ENCODE assay signal across 25 cellular contexts in the genomic region with DNA sequence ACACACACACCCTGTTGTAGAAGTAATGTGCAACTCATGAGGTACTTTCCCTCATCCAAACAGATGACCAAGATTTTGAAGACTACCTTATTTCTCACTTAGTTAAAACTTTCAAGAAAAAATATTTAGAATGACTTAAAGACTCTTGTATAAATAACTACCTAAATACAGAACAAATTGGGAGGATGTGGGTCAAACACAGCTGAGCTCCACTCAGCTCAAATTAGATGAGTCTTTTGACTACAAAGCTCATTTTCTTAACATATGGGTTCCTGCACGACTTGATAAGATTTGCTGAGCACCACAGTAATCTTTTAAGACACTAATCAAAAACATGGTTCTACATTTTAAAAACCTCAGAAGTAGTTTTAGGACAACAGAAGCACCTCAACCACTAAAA. TPM values are rescaled to one million over a fixed set of nuclear protein-coding genes. Genes with fewer than 3 reads are reported as not detected.
DNase-seq lines count a peak whose midpoint lies in the region; ATAC-seq, FAIRE-seq and TF ChIP-seq lines count a peak whose summit lies in the region.
"Had no signal": no experiment of that assay in that cellular context is flagged by ENCODE, and none has a peak within 500 bp of the region (broad histone marks: within the 10 kb centered on the region; RNA-seq: fewer than 3 reads in every experiment).

No MANE protein-coding gene starts in this region.

- H3K9me3 ChIP-seq in BLaER1 treated with 17β-estradiol and CSF1 and Interleukin-3, amounts not matched to agents 10 nM and 100 nM (replicated peaks in 1 of 11) = peaks cover 0 to 20% (median 9%) of the 10 kb centered on the region in 11 experiments; a peak in 8 of 22 replicates
- no peaks in the 10 kb centered on the region for H3K9me3 ChIP-seq in esophagus muscularis mucosa
- H3K9me3 ChIP-seq: MG63, tibial nerve had no signal

- peaks cover 7 to 33% (median 20%) of the 10 kb centered on the region in 10 experiments; a peak in 19 of 20 replicates for H3K4me1 ChIP-seq in BLaER1 treated with 17β-estradiol and CSF1 and Interleukin-3, amounts not matched to agents 10 nM and 100 nM
- no peaks in the 10 kb centered on the region for H3K4me1 ChIP-seq in esophagus muscularis mucosa
- H3K4me1 ChIP-seq: tibial nerve had no signal

- no peaks in the 10 kb centered on the region for H3K27me3 Mint-ChIP-seq in T-cell
- H3K27me3 Mint-ChIP-seq in activated naive CD8-positive, alpha-beta T cell treated with anti-CD3 and anti-CD28 coated beads for 36 hours = no peaks in the 10 kb centered on the region

- no peak for TF ChIP-seq EP300 in esophagus muscularis mucosa (IDR thresholded peaks at IDR 0.05)

- no peak for TF ChIP-seq POLR2A in esophagus muscularis mucosa (IDR thresholded peaks at IDR 0.05; ENCODE audit: low read depth)

- no peak for TF ChIP-seq CTCF in D721Med (IDR thresholded peaks at IDR 0.05; ENCODE audit: insufficient read depth, missing control alignments)
- no peak for TF ChIP-seq CTCF in esophagus muscularis mucosa (IDR thresholded peaks at IDR 0.05)

- no peaks in the 10 kb centered on the region for H3K27me3 ChIP-seq in BLaER1 treated with 17β-estradiol and CSF1 and Interleukin-3, amounts not matched to agents 10 nM and 100 nM
- H3K27me3 ChIP-seq in esophagus muscularis mucosa = no peaks in the 10 kb centered on the region
- H3K27me3 ChIP-seq: MG63, tibial nerve had no signal

- H3K4me2 ChIP-seq in BLaER1 treated with 17β-estradiol and CSF1 and Interleukin-3, amounts not matched to agents 10 nM and 100 nM = peak overlapping the region in 7 of 11 experiments; percentile 1 to 54 (median 33); a peak in 10 of 22 replicates

- POLR2A ChIA-PET in T-cell (lab: Charles Lee) = interaction anchor here in 1 of 2 donors (0.9 kb wide), 1 partner anchor 8 kb away, joined by 3 read pairs; no protein-coding TSS in a partner anchor

- no peaks in the 10 kb centered on the region for H3K9me3 Mint-ChIP-seq in T-cell
- H3K9me3 Mint-ChIP-seq in activated naive CD8-positive, alpha-beta T cell treated with anti-CD3 and anti-CD28 coated beads for 36 hours = no peaks in the 10 kb centered on the region
- H3K9me3 Mint-ChIP-seq: activated naive CD4-positive, alpha-beta T cell treated with anti-CD3 and anti-CD28 coated beads, Interleukin-2, amount 50 U/mL, for 72 hours had no signal

- H3K36me3 Mint-ChIP-seq in T-cell = peaks cover 63% of the 10 kb centered on the region
- peaks cover 70% of the 10 kb centered on the region for H3K36me3 Mint-ChIP-seq in activated naive CD8-positive, alpha-beta T cell treated with anti-CD3 and anti-CD28 coated beads for 36 hours

- 67% methylated on average over 1 of the region's 1 CpG for WGBS in esophagus muscularis mucosa

- H3K4me3 ChIP-seq in BLaER1 treated with 17β-estradiol and CSF1 and Interleukin-3, amounts not matched to agents 10 nM and 100 nM = no peak overlapping the region
- no peak overlapping the region for H3K4me3 ChIP-seq in esophagus muscularis mucosa
- H3K4me3 ChIP-seq: MG63, SK-N-MC, tibial nerve had no signal

- ATAC-seq in T-cell (replicated peaks in 1 of 4) (no peak), GM19467 (IDR thresholded peaks at IDR 0.05; ENCODE audit: unreplicated experiment) (no peak), GM19324 (IDR thresholded peaks at IDR 0.05; ENCODE audit: low FRiP score, unreplicated experiment) (no peak)
- ATAC-seq: activated naive CD4-positive, alpha-beta T cell treated with anti-CD3 and anti-CD28 coated beads, Interleukin-2, amount 50 U/mL, for 72 hours had no signal

- no peak overlapping the region for H3K9ac ChIP-seq in BLaER1 treated with 17β-estradiol and CSF1 and Interleukin-3, amounts not matched to agents 10 nM and 100 nM

- intact Hi-C loops in esophagus muscularis mucosa (cut with DNase I) = no loop called here

- peak overlapping the region; percentile 81 to 87 for H3K27ac Mint-ChIP-seq in T-cell
- H3K27ac Mint-ChIP-seq in activated naive CD8-positive, alpha-beta T cell treated with anti-CD3 and anti-CD28 coated beads for 36 hours = peak overlapping the region; percentile 47

- H3K4me3 Mint-ChIP-seq in T-cell = peak overlapping the region in 1 of 3 donors; percentile 16
- no peak overlapping the region for H3K4me3 Mint-ChIP-seq in activated naive CD8-positive, alpha-beta T cell treated with anti-CD3 and anti-CD28 coated beads for 36 hours

- peaks cover 29 to 38% (median 31%) of the 10 kb centered on the region in 3 donors for H3K4me1 Mint-ChIP-seq in T-cell
- peaks cover 54% of the 10 kb centered on the region for H3K4me1 Mint-ChIP-seq in activated naive CD8-positive, alpha-beta T cell treated with anti-CD3 and anti-CD28 coated beads for 36 hours

- CTCF ChIA-PET in T-cell (lab: Charles Lee) = interaction anchor here in 1 of 2 donors (0.5 kb wide), 1 partner anchor 425 kb away, joined by 3 read pairs; no protein-coding TSS in a partner anchor

- no peaks in the 10 kb centered on the region for H3K36me3 ChIP-seq in BLaER1 treated with 17β-estradiol and CSF1 and Interleukin-3, amounts not matched to agents 10 nM and 100 nM
- peaks cover 61 to 90% (median 83%) of the 10 kb centered on the region in 4 donors for H3K36me3 ChIP-seq in esophagus muscularis mucosa

- H4K20me1 ChIP-seq in BLaER1 treated with 17β-estradiol and CSF1 and Interleukin-3, amounts not matched to agents 10 nM and 100 nM = no peaks in the 10 kb centered on the region

- FAIRE-seq in D721Med (lab: Jason Lieb, UNC) = peak; percentile 95
- FAIRE-seq: small intestine had no signal

- no peak for DNase-seq in D721Med (ENCODE audit: insufficient read length, low spot score)
- no peak for DNase-seq in T-cell
- no peak for DNase-seq in activated naive CD8-positive, alpha-beta T cell treated with anti-CD3 and anti-CD28 coated beads for 36 hours
- no peak for DNase-seq in esophagus muscularis mucosa (ENCODE audit: extremely low spot score)
- DNase-seq in COLO829 (ENCODE audit: low spot score) = no peak
- DNase-seq: activated CD4-positive, alpha-beta T cell treated with anti-CD3 and anti-CD28 coated beads for 1 hour; COR-L47; H7; head of caudate nucleus; MG63; NCI-H1436 treated with DMSO at 0.1 percent for 48 hours; NCI-H524 treated with DMSO at 0.1 percent for 48 hours; occipital lobe; small intestine; stimulated activated CD4-positive, alpha-beta T cell treated with anti-CD3 and anti-CD28 coated beads, Interleukin-2, amount 100 ng/mL, for 24 hours; stimulated activated naive CD4-positive, alpha-beta T cell treated with Interleukin-2 at 50 U/mL for 16 hours; T-helper 9 cell had no signal

- no peak overlapping the region for H3K27ac ChIP-seq in BLaER1 treated with 17β-estradiol and CSF1 and Interleukin-3, amounts not matched to agents 10 nM and 100 nM
- no peak overlapping the region for H3K27ac ChIP-seq in esophagus muscularis mucosa (replicated peaks in 1 of 4)
- H3K27ac ChIP-seq: HL-60, RWPE1, tibial nerve had no signal

RNA-seq across cellular contexts. Expression of a gene that starts 8.9 kb away (rescaled TPM):
- total RNA-seq in T-cell = 10 to 100 TPM; 17.9 to 28.7 (median 21.0) TPM
- total RNA-seq in activated naive CD8-positive, alpha-beta T cell treated with anti-CD3 and anti-CD28 coated beads for 36 hours = 10 to 100 TPM; 15.6 to 16.2 TPM
- total RNA-seq in esophagus muscularis mucosa = 10 to 100 TPM; 15.0 to 20.8 (median 15.8) TPM

RNA-seq across cellular contexts. Expression of a gene that starts 53.0 kb away (rescaled TPM):
- total RNA-seq in T-cell (1 to 10 TPM in 1 of 5 donors, under 1 TPM in 4; 0.15 to 1.1 (median 0.53) TPM), esophagus muscularis mucosa (100 to 1,000 TPM in 1 of 4 donors, 10 to 100 TPM in 3; 25.6 to 119 (median 30.6) TPM)
- under 1 TPM; 0.41 to 0.76 TPM for total RNA-seq in activated naive CD8-positive, alpha-beta T cell treated with anti-CD3 and anti-CD28 coated beads for 36 hours

Comparison
In these comparisons a context has a peak if more than half of its experiments do, and no peak if none do; other contexts are left out.
1. RNA of a gene that starts 53.0 kb away (total RNA-seq): 25.6 to 119 TPM in esophagus muscularis mucosa; 0.41 to 0.76 TPM in activated naive CD8-positive, alpha-beta T cell treated with anti-CD3 and anti-CD28 coated beads for 36 hours and 0.15 to 1.1 TPM in T-cell; every median in the first group is over 10 times any median in the second.